Comparison of ENCODE assay signal across 9 cellular contexts in genomic region chr11:86202013-86202336, GRCh38. TPM values are rescaled to one million over a fixed set of nuclear protein-coding genes. Genes with fewer than 3 reads are reported as not detected.
DNase-seq lines count a peak whose midpoint lies in the region; ATAC-seq, FAIRE-seq and TF ChIP-seq lines count a peak whose summit lies in the region.
"Had no signal": no experiment of that assay in that cellular context is flagged by ENCODE, and none has a peak within 500 bp of the region (broad histone marks: within the 10 kb centered on the region; RNA-seq: fewer than 3 reads in every experiment).

No MANE protein-coding gene starts in this region.

- no peak for DNase-seq in GM12891 (ENCODE audit: insufficient read length, low spot score)
- peak; percentile 51 for DNase-seq in SKM-1 treated with dmso at 0.1 percent for 144 hours (lab: John Stamatoyannopoulos, UW; ENCODE audit: unreplicated experiment)
- DNase-seq in kidney tubule cell (ENCODE audit: low spot score) = peak; percentile 15
- no peak for DNase-seq in RWPE1 (ENCODE audit: low spot score)
- DNase-seq in RCC 7860 (ENCODE audit: low spot score) = no peak
- no peak for DNase-seq in activated CD4-positive, alpha-beta T cell treated with anti-CD3 and anti-CD28 coated beads for 4 hours
- DNase-seq in GM10248 (ENCODE audit: extremely low spot score) = no peak

- peak; percentile 49 for ATAC-seq in HG02884 (IDR thresholded peaks at IDR 0.05; ENCODE audit: unreplicated experiment)

- TF ChIP-seq POLR2A in GM12891 (IDR thresholded peaks at IDR 0.05; ENCODE audit: low read depth, low read length) = no peak

- CTCF ChIA-PET in RWPE1 (lab: Yijun Ruan, JAX) (no interaction called here), GM10248 (lab: Yijun Ruan, JAX) (interaction anchor here (0.7 to 2.9 kb wide), 8 partner anchors 9 to 347 kb away, joined by 3 to 18 read pairs (median 8); partner anchors contain the start of gene CCDC83)

- H3K27ac ChIP-seq in RWPE1 = no peak overlapping the region

- TF ChIP-seq CTCF in RWPE1 (conservative IDR thresholded peaks at IDR 0.05; ENCODE audit: low read depth) (no peak), GM10248 (IDR thresholded peaks at IDR 0.05; ENCODE audit: control extremely low read depth, extremely low read depth, low read depth, missing control alignments) (no peak)

- POLR2A ChIA-PET in RWPE1 (lab: Yijun Ruan, JAX; ENCODE audit: low non-redundant PET) = no interaction called here
- POLR2A ChIA-PET in GM10248 (lab: Yijun Ruan, JAX) = no interaction called here

- FAIRE-seq in GM12891 (lab: Jason Lieb, UNC) (peak; percentile 65), RCC 7860 (lab: Jason Lieb, UNC) (no peak)
- FAIRE-seq: endometrium had no signal

TF ChIP-seq in GM12891, 5 proteins besides CTCF, POLR2A, EP300 and RAD21:
- TF ChIP-seq SPI1 (IDR thresholded peaks at IDR 0.05; ENCODE audit: low read depth, low read length) = peak; percentile 56
- TF ChIP-seq POLR2AphosphoS5 (IDR thresholded peaks at IDR 0.05; ENCODE audit: low read depth, low read length) = no peak

RNA-seq across cellular contexts. Expression of gene EED, which starts 42.6 kb away (rescaled TPM):
- 46.1 TPM for polyA plus RNA-seq in GM12891 (2012; ENCODE audit: low read depth, missing spikeins)

Comparison
In these comparisons a context has a peak if more than half of its experiments do, and no peak if none do; other contexts are left out.
1. DNase-seq: peak in SKM-1 treated with dmso at 0.1 percent for 144 hours (single experiment) and kidney tubule cell (single experiment); none in GM12891 (single experiment), RWPE1 (single experiment), RCC 7860 (single experiment), activated CD4-positive, alpha-beta T cell treated with anti-CD3 and anti-CD28 coated beads for 4 hours (0 of 2) and GM10248 (single experiment).